ENCODE assay signal across 23 cellular contexts in genomic region chr3:152768478-152768877, GRCh38.
"Had no signal": no experiment of that assay in that cellular context is flagged by ENCODE, and none has a peak within 500 bp of the region (broad histone marks: within the 10 kb centered on the region; RNA-seq: fewer than 3 reads in every experiment).

No MANE protein-coding gene starts in this region.

- H3K27me3 ChIP-seq: ovary, spleen, suprapubic skin, tibial artery had no signal

- DNase-seq: head of caudate nucleus; hypothalamus; immature natural killer cell; kidney; mesendoderm; naive B cell; natural killer cell; nephron progenitor cell; ovary; right cardiac atrium; spleen; stimulated activated CD4-positive, alpha-beta T cell treated with anti-CD3 and anti-CD28 coated beads, Interleukin-4, amount 100 ng/mL, for 24 hours; stimulated activated naive CD4-positive, alpha-beta T cell; tibial artery; uterus had no signal

- ATAC-seq: left lobe of liver; natural killer cell; right cardiac atrium; sciatic nerve; stimulated activated effector memory CD8-positive, alpha-beta T cell treated with anti-CD3 and anti-CD28 coated beads, Interleukin-12 subunit alpha, Interleukin-12 subunit beta, amount 100 ng/mL, for 72 hours had no signal

- FAIRE-seq: islet of Langerhans, kidney had no signal

- H3K36me3 ChIP-seq: ovary, spleen, suprapubic skin, thoracic aorta, tibial artery had no signal

- H3K4me1 ChIP-seq: spleen, suprapubic skin, tibial artery, uterus had no signal

- H3K27ac ChIP-seq: ovary, skin epidermis, suprapubic skin, thoracic aorta, tibial artery, uterus had no signal

- H3K9me3 ChIP-seq: ovary had no signal

- H3K4me3 ChIP-seq: lung, ovary, skin epidermis, spleen, suprapubic skin, thoracic aorta, tibial artery, uterus had no signal
